Comparison of ENCODE assay signal across 12 cellular contexts in the genomic region with DNA sequence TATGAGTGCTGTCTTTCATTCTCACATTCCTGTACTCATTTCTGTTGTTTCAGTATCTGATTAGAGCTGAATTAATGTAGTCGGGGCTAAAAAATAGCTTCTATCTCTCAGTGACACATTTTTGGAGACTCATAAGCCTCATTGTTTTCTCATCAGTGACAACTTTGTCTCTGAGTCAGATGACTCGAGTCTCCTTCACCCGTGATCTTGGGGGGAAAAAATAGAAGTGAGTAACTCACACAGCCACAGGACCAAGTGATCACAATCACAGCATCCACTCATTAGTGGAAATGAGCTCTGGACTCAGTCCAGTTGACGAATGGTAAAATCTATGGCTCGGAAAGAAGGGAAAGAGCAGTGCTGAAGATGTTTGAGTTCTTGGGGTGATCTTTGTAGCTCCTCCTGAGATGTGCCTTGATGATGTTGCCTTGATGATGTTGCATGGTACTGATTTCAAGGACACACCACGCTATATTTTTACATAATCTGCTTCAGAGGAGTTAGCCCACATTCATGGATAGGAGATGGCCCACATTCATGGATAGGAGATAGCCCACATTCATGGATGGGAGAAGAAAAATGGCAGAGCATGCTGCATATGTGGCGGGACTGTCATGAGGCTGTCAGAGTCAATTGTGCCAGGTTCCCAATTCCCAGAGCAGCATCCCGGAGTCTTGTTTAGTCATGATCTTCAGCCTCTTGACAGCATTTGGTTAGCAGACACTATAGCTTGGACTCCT.
A peak's percentile ranks its signal among the peaks of the same experiment; 100 is the strongest.
DNase-seq lines count a peak whose midpoint lies in the region; ATAC-seq and TF ChIP-seq lines count a peak whose summit lies in the region.
"Had no signal": no experiment of that assay in that cellular context is flagged by ENCODE, and none has a peak within 500 bp of the region (broad histone marks: within the 10 kb centered on the region; RNA-seq: fewer than 3 reads in every experiment).

No MANE protein-coding gene starts in this region.

- H3K4me1 ChIP-seq in foreskin keratinocyte (no peaks in the 10 kb centered on the region), aorta (ENCODE audit: control insufficient read depth in 1 of 2, insufficient read depth in 2 of 2, low read length in 2 of 2) (no peaks in the 10 kb centered on the region)

- H3K4me3 ChIP-seq in aorta (ENCODE audit: low read length in 2 of 2): no peak overlapping the region
- H3K4me3 ChIP-seq: neural progenitor cell had no signal

- peak; percentile 62 for ATAC-seq in activated CD4-positive, alpha-beta T cell treated with anti-CD3 and anti-CD28 coated beads for 36 hours
- ATAC-seq in GM19023 (IDR thresholded peaks at IDR 0.05; ENCODE audit: unreplicated experiment): peak; percentile 34
- ATAC-seq in activated CD8-positive, alpha-beta T cell treated with anti-CD3 and anti-CD28 coated beads for 36 hours: peak; percentile 52
- ATAC-seq in memory B cell (ENCODE audit: low read depth): no peak
- ATAC-seq in foreskin keratinocyte: no peak
- ATAC-seq in aorta (ENCODE audit: low FRiP score): no peak
- ATAC-seq in GM18520 (IDR thresholded peaks at IDR 0.05; ENCODE audit: unreplicated experiment): no peak

- peaks cover 62% of the 10 kb centered on the region for H3K36me3 Mint-ChIP-seq in activated CD4-positive, alpha-beta T cell treated with anti-CD3 and anti-CD28 coated beads for 36 hours (ENCODE audit: low read depth)
- H3K36me3 Mint-ChIP-seq in activated CD8-positive, alpha-beta T cell treated with anti-CD3 and anti-CD28 coated beads for 36 hours (ENCODE audit: low read depth): peaks cover 78% of the 10 kb centered on the region
- H3K36me3 Mint-ChIP-seq in memory B cell: peaks cover 36% of the 10 kb centered on the region

- POLR2A ChIA-PET in activated CD4-positive, alpha-beta T cell treated with anti-CD3 and anti-CD28 coated beads for 36 hours (lab: Charles Lee): interaction anchor here (0.6 to 1.6 kb wide), 11 partner anchors 9 to 103 kb away, joined by 3 to 18 read pairs (median 4); no protein-coding TSS in a partner anchor
- POLR2A ChIA-PET in activated CD8-positive, alpha-beta T cell treated with anti-CD3 and anti-CD28 coated beads for 36 hours (lab: Charles Lee): interaction anchor here (0.9 to 7.2 kb wide), 14 partner anchors 10 to 83 kb away, joined by 3 to 59 read pairs (median 4); no protein-coding TSS in a partner anchor

- peak overlapping the region; percentile 98 for H3K27ac Mint-ChIP-seq in activated CD4-positive, alpha-beta T cell treated with anti-CD3 and anti-CD28 coated beads for 36 hours
- H3K27ac Mint-ChIP-seq in activated CD8-positive, alpha-beta T cell treated with anti-CD3 and anti-CD28 coated beads for 36 hours: peak overlapping the region; percentile 92
- peak overlapping the region; percentile 47 for H3K27ac Mint-ChIP-seq in memory B cell
- H3K27ac Mint-ChIP-seq: neural progenitor cell had no signal

- H3K36me3 ChIP-seq in aorta (ENCODE audit: control insufficient read depth in 1 of 2, insufficient read depth in 2 of 2, low read length in 1 of 2): peaks cover 2 to 4% of the 10 kb centered on the region in 2 donors
- H3K36me3 ChIP-seq: neural progenitor cell had no signal

- no peak for DNase-seq in activated CD4-positive, alpha-beta T cell treated with anti-CD3 and anti-CD28 coated beads for 36 hours
- no peak for DNase-seq in activated CD4-positive, alpha-beta T cell treated with anti-CD3 and anti-CD28 coated beads for 1 hour
- no peak for DNase-seq in activated CD8-positive, alpha-beta T cell treated with anti-CD3 and anti-CD28 coated beads for 36 hours
- DNase-seq in memory B cell (ENCODE audit: low spot score in 2 of 2) (no peak), foreskin keratinocyte (no peak), aorta (no peak)
- DNase-seq: 8988T; NCI-H1048; stimulated activated CD4-positive, alpha-beta T cell treated with anti-CD3 and anti-CD28 coated beads, Interleukin-2, amount 100 ng/mL, for 48 hours had no signal

- CTCF ChIA-PET in activated CD4-positive, alpha-beta T cell treated with anti-CD3 and anti-CD28 coated beads for 36 hours (lab: Charles Lee): interaction anchor here (0.5 to 2.9 kb wide), 11 partner anchors 13 to 289 kb away, joined by 3 to 14 read pairs (median 4); no protein-coding TSS in a partner anchor
- CTCF ChIA-PET in activated CD8-positive, alpha-beta T cell treated with anti-CD3 and anti-CD28 coated beads for 36 hours (lab: Charles Lee): interaction anchor here (0.9 to 1.6 kb wide), 6 partner anchors 14 to 119 kb away, joined by 3 to 7 read pairs (median 3); no protein-coding TSS in a partner anchor

- intact Hi-C loops in activated CD4-positive, alpha-beta T cell treated with anti-CD3 and anti-CD28 coated beads for 36 hours (cut with DNase I, micrococcal nuclease): loop anchor here (1.0 to 2.0 kb wide), 2 partner anchors 23 to 24 kb away; no protein-coding TSS in a partner anchor
- intact Hi-C loops in activated CD8-positive, alpha-beta T cell treated with anti-CD3 and anti-CD28 coated beads for 36 hours (cut with micrococcal nuclease): no loop called here
- intact Hi-C loops in aorta (cut with DNase I): no loop called here

- no peaks in the 10 kb centered on the region for H3K9me3 Mint-ChIP-seq in activated CD4-positive, alpha-beta T cell treated with anti-CD3 and anti-CD28 coated beads for 36 hours (ENCODE audit: low read depth)
- H3K9me3 Mint-ChIP-seq in activated CD8-positive, alpha-beta T cell treated with anti-CD3 and anti-CD28 coated beads for 36 hours: no peaks in the 10 kb centered on the region
- no peaks in the 10 kb centered on the region for H3K9me3 Mint-ChIP-seq in memory B cell

- no peak overlapping the region for H3K27ac ChIP-seq in foreskin keratinocyte
- no peak overlapping the region for H3K27ac ChIP-seq in aorta (ENCODE audit: low read depth in 1 of 2, low read length in 2 of 2)
- H3K27ac ChIP-seq: neural progenitor cell had no signal

- TF ChIP-seq CTCF in activated CD8-positive, alpha-beta T cell treated with anti-CD3 and anti-CD28 coated beads for 36 hours (IDR thresholded peaks at IDR 0.05): no peak
- no peak for TF ChIP-seq CTCF in foreskin keratinocyte (conservative IDR thresholded peaks at IDR 0.05)

- H3K4me3 Mint-ChIP-seq in activated CD4-positive, alpha-beta T cell treated with anti-CD3 and anti-CD28 coated beads for 36 hours: peak overlapping the region; percentile 17
- H3K4me3 Mint-ChIP-seq in activated CD8-positive, alpha-beta T cell treated with anti-CD3 and anti-CD28 coated beads for 36 hours: peak overlapping the region; percentile 9
- H3K4me3 Mint-ChIP-seq in memory B cell: no peak overlapping the region
- H3K4me3 Mint-ChIP-seq: neural progenitor cell had no signal

- H3K27me3 ChIP-seq in foreskin keratinocyte: no peaks in the 10 kb centered on the region
- H3K27me3 ChIP-seq in aorta (ENCODE audit: control insufficient read depth in 1 of 2, insufficient read depth in 2 of 2, low read length in 1 of 2): no peaks in the 10 kb centered on the region
- H3K27me3 ChIP-seq: neural progenitor cell had no signal

- H3K27me3 Mint-ChIP-seq in activated CD4-positive, alpha-beta T cell treated with anti-CD3 and anti-CD28 coated beads for 36 hours: no peaks in the 10 kb centered on the region
- no peaks in the 10 kb centered on the region for H3K27me3 Mint-ChIP-seq in activated CD8-positive, alpha-beta T cell treated with anti-CD3 and anti-CD28 coated beads for 36 hours
- no peaks in the 10 kb centered on the region for H3K27me3 Mint-ChIP-seq in memory B cell

- peaks cover 98% of the 10 kb centered on the region for H3K4me1 Mint-ChIP-seq in activated CD4-positive, alpha-beta T cell treated with anti-CD3 and anti-CD28 coated beads for 36 hours
- peaks cover 96% of the 10 kb centered on the region for H3K4me1 Mint-ChIP-seq in activated CD8-positive, alpha-beta T cell treated with anti-CD3 and anti-CD28 coated beads for 36 hours (ENCODE audit: low read depth)
- H3K4me1 Mint-ChIP-seq in memory B cell: peaks cover 62% of the 10 kb centered on the region

- WGBS in aorta, 2 donors: 89 to 96% methylated on average over 8 of the region's 8 CpGs

- peaks cover 3% of the 10 kb centered on the region for H3K9me3 ChIP-seq in aorta (ENCODE audit: control insufficient read depth, low read length)

Comparison
In these comparisons a context has a peak if more than half of its experiments do, and no peak if none do; other contexts are left out.
1. ATAC-seq: peak in activated CD4-positive, alpha-beta T cell treated with anti-CD3 and anti-CD28 coated beads for 36 hours (single experiment), GM19023 (single experiment) and activated CD8-positive, alpha-beta T cell treated with anti-CD3 and anti-CD28 coated beads for 36 hours (single experiment); none in memory B cell (single experiment), foreskin keratinocyte (single experiment), aorta (single experiment) and GM18520 (single experiment).
2. H3K27ac Mint-ChIP-seq: peak in every context shown above with its lines; median percentile 98 in activated CD4-positive, alpha-beta T cell treated with anti-CD3 and anti-CD28 coated beads for 36 hours; 92 in activated CD8-positive, alpha-beta T cell treated with anti-CD3 and anti-CD28 coated beads for 36 hours; 47 in memory B cell.
3. intact Hi-C loops: an anchor here in activated CD4-positive, alpha-beta T cell treated with anti-CD3 and anti-CD28 coated beads for 36 hours (1.0 to 2.0 kb wide); none called in activated CD8-positive, alpha-beta T cell treated with anti-CD3 and anti-CD28 coated beads for 36 hours and aorta.